Comparison of ENCODE assay signal across 18 cellular contexts in the genomic region with DNA sequence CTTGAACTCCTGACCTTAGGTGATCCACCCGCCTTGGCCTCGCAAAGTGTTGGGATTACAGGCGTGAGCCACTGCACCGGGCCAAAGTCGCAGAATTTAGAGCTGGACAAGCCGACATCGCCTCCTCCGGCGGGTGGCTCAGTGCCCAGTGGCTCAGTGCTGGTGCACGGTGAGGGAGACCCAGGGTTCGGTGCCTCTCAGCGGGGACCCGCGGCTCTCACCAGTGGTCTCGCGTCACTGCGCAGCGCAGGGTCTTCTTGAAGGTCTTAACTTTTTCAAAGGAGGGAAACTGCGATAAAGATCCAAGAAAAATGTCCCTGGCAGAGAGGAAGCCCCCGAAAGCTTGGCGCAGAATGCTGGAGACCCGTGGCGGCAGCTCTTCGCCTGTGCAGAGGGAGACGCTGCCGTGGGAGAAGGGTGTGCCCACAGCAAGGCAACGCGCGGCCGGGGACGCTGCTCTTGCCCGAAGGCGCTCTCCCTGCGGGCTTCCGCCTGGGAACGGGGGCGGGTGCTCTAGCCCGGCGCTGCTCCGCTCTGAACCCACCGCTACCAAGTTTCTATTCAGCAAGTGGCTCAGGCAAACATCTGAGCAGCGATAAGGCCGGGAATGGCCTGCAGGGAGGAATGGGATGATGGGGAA.
A peak's percentile ranks its signal among the peaks of the same experiment; 100 is the strongest.
DNase-seq lines count a peak whose midpoint lies in the region; ATAC-seq and TF ChIP-seq lines count a peak whose summit lies in the region.
"Had no signal": no experiment of that assay in that cellular context is flagged by ENCODE, and none has a peak within 500 bp of the region (broad histone marks: within the 10 kb centered on the region; RNA-seq: fewer than 3 reads in every experiment).

No MANE protein-coding gene starts in this region.

- H3K4me1 ChIP-seq in endodermal cell (ENCODE audit: control insufficient read depth, insufficient read depth, low read length): no peaks in the 10 kb centered on the region
- H3K4me1 ChIP-seq in sigmoid colon: peaks cover 0 to 9% (median 3%) of the 10 kb centered on the region in 4 donors

- no peaks in the 10 kb centered on the region for H3K36me3 Mint-ChIP-seq in endodermal cell (ENCODE audit: low read depth)

- no peak overlapping the region for H3K27ac Mint-ChIP-seq in endodermal cell
- H3K27ac Mint-ChIP-seq: CD4-positive, alpha-beta T cell had no signal

- H3K36me3 ChIP-seq in H7 (replicated peaks; ENCODE audit: control insufficient read depth, insufficient read depth, low read length) (no peaks in the 10 kb centered on the region), endodermal cell (ENCODE audit: control insufficient read depth, insufficient read depth, low read length) (no peaks in the 10 kb centered on the region), sigmoid colon (no peaks in the 10 kb centered on the region)

- TF ChIP-seq EP300 in sigmoid colon (IDR thresholded peaks at IDR 0.05): no peak

- H3K9me3 ChIP-seq in endodermal cell (ENCODE audit: control insufficient read depth, low read length): peaks cover 62% of the 10 kb centered on the region
- H3K9me3 ChIP-seq in sigmoid colon: no peaks in the 10 kb centered on the region

- no peaks in the 10 kb centered on the region for H3K9me3 Mint-ChIP-seq in endodermal cell
- H3K9me3 Mint-ChIP-seq: CD4-positive, alpha-beta T cell had no signal

- no peak overlapping the region for H3K9ac ChIP-seq in endodermal cell (ENCODE audit: extremely low read depth, low read length, poor library complexity, severe bottlenecking)

- TF ChIP-seq CTCF in endodermal cell (conservative IDR thresholded peaks at IDR 0.05): no peak
- TF ChIP-seq CTCF in sigmoid colon (IDR thresholded peaks at IDR 0.05): no peak

- no peak overlapping the region for H3K4me3 Mint-ChIP-seq in endodermal cell
- H3K4me3 Mint-ChIP-seq: CD4-positive, alpha-beta T cell had no signal

- H3K4me1 Mint-ChIP-seq in endodermal cell: no peaks in the 10 kb centered on the region

- H3K27me3 Mint-ChIP-seq in endodermal cell (ENCODE audit: insufficient read depth): no peaks in the 10 kb centered on the region
- H3K27me3 Mint-ChIP-seq: CD4-positive, alpha-beta T cell had no signal

- H3K4me3 ChIP-seq in H7 (ENCODE audit: insufficient read depth, low read depth, low read length) (no peak overlapping the region), endodermal cell (ENCODE audit: low read length) (no peak overlapping the region), sigmoid colon (no peak overlapping the region)

- WGBS in endodermal cell (ENCODE audit: insufficient coverage in 1 of 2, insufficient read length in 1 of 2), 2 experiments: 80 to 85% methylated on average over 25 to 43 of the region's 43 CpGs
- 80 to 86% methylated on average over 43 of the region's 43 CpGs for WGBS in sigmoid colon, 2 donors

- peak; percentile 56 for DNase-seq in activated effector memory CD4-positive, alpha-beta T cell treated with anti-CD3 and anti-CD28 coated beads, Interleukin-2, amount 50 U/mL, for 16 hours
- no peak for DNase-seq in activated effector memory CD4-positive, alpha-beta T cell treated with Interleukin-2 at 50 U/mL for 16 hours
- DNase-seq in H7 (peak; percentile 72), endodermal cell (peak; percentile 42), sigmoid colon (peak; percentile 52), GOT3 (lab: John Stamatoyannopoulos, UW) (no peak)
- DNase-seq: AML-193; CD4-positive, alpha-beta T cell; DMS153; EL; NCI-H1694 treated with DMSO at 0.1 percent for 48 hours; NCI-H510A; NCI-H748 treated with DMSO at 0.1 percent for 48 hours; NK-92 treated with Interleukin-12 subunit alpha and Interleukin-12 subunit beta, amount 100 ng/mL, for 24 hours; Right ventricle myocardium superior had no signal

- H3K27me3 ChIP-seq in H7 (ENCODE audit: control insufficient read depth, insufficient read depth, low read length) (no peaks in the 10 kb centered on the region), endodermal cell (ENCODE audit: control insufficient read depth, insufficient read depth, low read length, poor library complexity, severe bottlenecking) (no peaks in the 10 kb centered on the region), sigmoid colon (peaks cover 0 to 22% (median 0%) of the 10 kb centered on the region in 3 donors)

- ATAC-seq in HG02798 (IDR thresholded peaks at IDR 0.05; ENCODE audit: poor library complexity, unreplicated experiment) (no peak), GM19351 (IDR thresholded peaks at IDR 0.05; ENCODE audit: unreplicated experiment) (no peak)

- TF ChIP-seq POLR2A in sigmoid colon (IDR thresholded peaks at IDR 0.05): no peak

- intact Hi-C loops in sigmoid colon (cut with DNase I): no loop called here

- H3K27ac ChIP-seq in endodermal cell (ENCODE audit: low read depth, low read length) (no peak overlapping the region), sigmoid colon (no peak overlapping the region)
- H3K27ac ChIP-seq: 22Rv1 had no signal

Comparison
In these comparisons a context has a peak if more than half of its experiments do, and no peak if none do; other contexts are left out.
1. DNase-seq: peak in activated effector memory CD4-positive, alpha-beta T cell treated with anti-CD3 and anti-CD28 coated beads, Interleukin-2, amount 50 U/mL, for 16 hours (single experiment), H7 (single experiment), endodermal cell (single experiment) and sigmoid colon (single experiment); none in activated effector memory CD4-positive, alpha-beta T cell treated with Interleukin-2 at 50 U/mL for 16 hours (single experiment) and GOT3 (single experiment).